Comparison of ENCODE assay signal across 10 cellular contexts in genomic region chr9:113675475-113675941, GRCh38.
DNase-seq lines count a peak whose midpoint lies in the region; ATAC-seq, FAIRE-seq and TF ChIP-seq lines count a peak whose summit lies in the region.
"Had no signal": no experiment of that assay in that cellular context is flagged by ENCODE, and none has a peak within 500 bp of the region (broad histone marks: within the 10 kb centered on the region; RNA-seq: fewer than 3 reads in every experiment).

No MANE protein-coding gene starts in this region.

- no peaks in the 10 kb centered on the region for H3K79me2 ChIP-seq in ACC112 (ENCODE audit: control insufficient read depth, insufficient read depth, low read length, unreplicated experiment)

- H3K23ac ChIP-seq in mesenchymal stem cell (ENCODE audit: low read length in 2 of 2), result no peak overlapping the region

- no peak overlapping the region for H2AK5ac ChIP-seq in mesenchymal stem cell (ENCODE audit: low read length, severe bottlenecking)

- peak overlapping the region; percentile 52 for H4K91ac ChIP-seq in mesenchymal stem cell (ENCODE audit: low read length)

- 4% methylated on average over 7 of the region's 10 CpGs for WGBS in mesenchymal stem cell

- H3K27ac ChIP-seq in ACC112 (ENCODE audit: low read depth, low read length) (peak overlapping the region; percentile 81), mesenchymal stem cell (ENCODE audit: low read length, poor library complexity, severe bottlenecking) (peak overlapping the region; percentile 55)
- H3K27ac ChIP-seq: Peyer's patch had no signal

- H3K9ac ChIP-seq in mesenchymal stem cell (ENCODE audit: low read length), result peak overlapping the region; percentile 86

- no peak overlapping the region for H2BK15ac ChIP-seq in mesenchymal stem cell (ENCODE audit: low read depth, poor library complexity, severe bottlenecking)

- peak; percentile 29 for DNase-seq in KBM-7
- DNase-seq in cardiac fibroblast (ENCODE audit: low read depth in 2 of 2), result peak; percentile 93 to 99
- DNase-seq in mesenchymal stem cell, result peak; percentile 99
- DNase-seq in GM19238 (ENCODE audit: insufficient read length, low spot score), result no peak
- no peak for DNase-seq in GM12892 (ENCODE audit: insufficient read length)
- DNase-seq in SKM-1 treated with dmso at 0.1 percent for 144 hours (lab: John Stamatoyannopoulos, UW; ENCODE audit: unreplicated experiment), result no peak
- DNase-seq: natural killer cell had no signal

- in situ Hi-C loops in KBM-7 (cut with MboI; ENCODE audit: low pct_unique_long_range_greater_than_20kb, low sequenced_read_pairs), result no loop called here

- ATAC-seq in GM19455 (IDR thresholded peaks at IDR 0.05; ENCODE audit: unreplicated experiment), result no peak

- H3K36me3 ChIP-seq in ACC112 (ENCODE audit: insufficient read depth, low read length) (no peaks in the 10 kb centered on the region), mesenchymal stem cell (ENCODE audit: control insufficient read depth in 1 of 2, insufficient read depth in 2 of 2, low read depth in 1 of 2, low read length in 2 of 2) (no peaks in the 10 kb centered on the region)
- H3K36me3 ChIP-seq: Peyer's patch had no signal

- H3K9me3 ChIP-seq in mesenchymal stem cell (ENCODE audit: control insufficient read depth, low read length), result no peaks in the 10 kb centered on the region
- H3K9me3 ChIP-seq: Peyer's patch had no signal

- H3K18ac ChIP-seq in mesenchymal stem cell (ENCODE audit: low read depth in 1 of 2, low read length in 2 of 2), result peak overlapping the region; percentile 7 to 85

- H3K14ac ChIP-seq in mesenchymal stem cell (ENCODE audit: low read length in 2 of 2), result no peak overlapping the region

- H2BK12ac ChIP-seq in mesenchymal stem cell (ENCODE audit: low read length in 2 of 2), result peak overlapping the region; percentile 33 to 91

- H3K79me1 ChIP-seq in mesenchymal stem cell (replicated peaks; ENCODE audit: low read length, poor library complexity, severe bottlenecking), result no peaks in the 10 kb centered on the region

- H2AFZ ChIP-seq in ACC112 (ENCODE audit: low read length, unreplicated experiment), result peak overlapping the region; percentile 11
- H2AFZ ChIP-seq in mesenchymal stem cell (ENCODE audit: low read depth, low read length), result peak overlapping the region; percentile 29

- peak overlapping the region; percentile 65 for H4K8ac ChIP-seq in mesenchymal stem cell (ENCODE audit: low read length)

- FAIRE-seq in GM12892 (lab: Jason Lieb, UNC), result no peak

- peaks cover 3% of the 10 kb centered on the region; the same call in 1 of the 2 replicates for H3K27me3 ChIP-seq in ACC112 (ENCODE audit: insufficient read depth, low read length)
- no peaks in the 10 kb centered on the region for H3K27me3 ChIP-seq in mesenchymal stem cell (ENCODE audit: control insufficient read depth in 1 of 2, insufficient read depth in 1 of 2, low read length in 2 of 2)
- H3K27me3 ChIP-seq: Peyer's patch had no signal

- no peak for TF ChIP-seq POLR2A in GM12892 (IDR thresholded peaks at IDR 0.05; ENCODE audit: low read depth, low read length)

- H3K4me1 ChIP-seq in ACC112 (ENCODE audit: control insufficient read depth, insufficient read depth, low read length, unreplicated experiment), result peaks cover 36% of the 10 kb centered on the region
- peaks cover 15% of the 10 kb centered on the region for H3K4me1 ChIP-seq in mesenchymal stem cell (ENCODE audit: control insufficient read depth, insufficient read depth, low read depth, low read length)
- H3K4me1 ChIP-seq: Peyer's patch had no signal

- peak; percentile 1 for TF ChIP-seq CTCF in cardiac fibroblast (IDR thresholded peaks at IDR 0.05; ENCODE audit: low read depth, low read length)

- no peak overlapping the region for H2BK5ac ChIP-seq in mesenchymal stem cell (ENCODE audit: low read depth, low read length, poor library complexity, severe bottlenecking)

- H2BK120ac ChIP-seq in mesenchymal stem cell (ENCODE audit: low read depth, low read length), result no peak overlapping the region

- H3K4me3 ChIP-seq in ACC112 (ENCODE audit: low read depth, low read length) (peak overlapping the region; percentile 22; the same call in 1 of the 2 replicates), cardiac fibroblast (replicated peaks in 1 of 2; ENCODE audit: low read depth in 2 of 2, low read length in 2 of 2) (no peak overlapping the region), mesenchymal stem cell (ENCODE audit: insufficient read depth in 1 of 2, low read depth in 1 of 2, low read length in 2 of 2) (no peak overlapping the region)
- H3K4me3 ChIP-seq: Peyer's patch had no signal

- H3K4me2 ChIP-seq in mesenchymal stem cell (ENCODE audit: low read length, poor library complexity, severe bottlenecking), result no peak overlapping the region

- H3K4ac ChIP-seq in mesenchymal stem cell (ENCODE audit: low read depth in 1 of 2, low read length in 2 of 2), result peak overlapping the region; percentile 24 to 66

Comparison
In these comparisons a context has a peak if more than half of its experiments do, and no peak if none do; other contexts are left out.
1. DNase-seq: peak in KBM-7 (single experiment), cardiac fibroblast (2 of 2) and mesenchymal stem cell (single experiment); none in GM19238 (single experiment), GM12892 (single experiment) and SKM-1 treated with dmso at 0.1 percent for 144 hours (single experiment).